28 cellular contexts compared by ENCODE assay signal in the genomic region with DNA sequence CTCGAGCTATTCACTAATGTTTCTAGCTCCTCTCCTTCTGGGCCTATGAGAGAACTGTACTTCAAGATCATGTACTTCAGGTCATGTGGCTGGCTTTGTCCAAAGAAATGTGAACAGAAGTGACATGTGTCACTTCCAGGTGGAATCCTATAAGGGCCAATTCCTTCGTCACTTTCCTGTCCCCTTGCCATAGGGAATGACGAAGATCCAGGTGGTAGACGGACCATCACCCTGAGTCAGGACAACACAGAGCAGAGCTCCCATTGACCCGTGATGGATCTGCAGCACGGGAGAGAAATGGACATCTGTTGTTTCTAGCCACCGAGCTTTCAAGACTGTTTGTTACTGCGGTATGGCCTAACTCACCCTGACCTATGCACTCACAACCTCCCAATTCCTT.
"Had no signal": no experiment of that assay in that cellular context is flagged by ENCODE, and none has a peak within 500 bp of the region (broad histone marks: within the 10 kb centered on the region; RNA-seq: fewer than 3 reads in every experiment).

No MANE protein-coding gene starts in this region.

- H3K27me3 Mint-ChIP-seq: activated CD4-positive, alpha-beta T cell treated with anti-CD3 and anti-CD28 coated beads, Interleukin-2, amount 10 ng/mL, durations not matched to agents 24 days and 14 days had no signal

- H3K27ac ChIP-seq: adrenal gland, Peyer's patch had no signal

- H3K27me3 ChIP-seq: adrenal gland, Peyer's patch had no signal

- H3K4me1 Mint-ChIP-seq: activated CD4-positive, alpha-beta T cell treated with anti-CD3 and anti-CD28 coated beads, Interleukin-2, amount 10 ng/mL, durations not matched to agents 24 days and 14 days had no signal

- H3K9me3 Mint-ChIP-seq: activated CD4-positive, alpha-beta T cell treated with anti-CD3 and anti-CD28 coated beads, Interleukin-2, amount 10 ng/mL, durations not matched to agents 24 days and 14 days; activated CD8-positive, alpha-beta T cell treated with anti-CD3 and anti-CD28 coated beads for 36 hours; activated naive CD4-positive, alpha-beta T cell treated with anti-CD3 and anti-CD28 coated beads for 36 hours; activated naive CD4-positive, alpha-beta T cell treated with anti-CD3 and anti-CD28 coated beads, Interleukin-2, amount 50 U/mL, for 72 hours; T-helper 1 cell treated with Interleukin-12 subunit alpha and Interleukin-12 subunit beta and Interleukin-4 antibody, amounts not matched to agents 30 μg/mL and 1 μg/mL, for 36 hours; T-helper 2 cell treated with Interferon-gamma antibody and Interleukin-4, amounts not matched to agents 5 μg/mL and 100 μg/mL, for 36 hours had no signal

- ATAC-seq: activated CD8-positive, alpha-beta T cell treated with anti-CD3 and anti-CD28 coated beads for 36 hours; activated naive CD4-positive, alpha-beta T cell treated with anti-CD3 and anti-CD28 coated beads, Interleukin-2, amount 50 U/mL, for 72 hours had no signal

- H3K36me3 Mint-ChIP-seq: activated naive CD4-positive, alpha-beta T cell treated with anti-CD3 and anti-CD28 coated beads, Interleukin-2, amount 50 U/mL, for 72 hours; brain had no signal

- H3K4me3 Mint-ChIP-seq: activated CD4-positive, alpha-beta T cell treated with anti-CD3 and anti-CD28 coated beads, Interleukin-2, amount 10 ng/mL, durations not matched to agents 24 days and 14 days; activated CD8-positive, alpha-beta T cell treated with anti-CD3 and anti-CD28 coated beads for 36 hours; activated naive CD4-positive, alpha-beta T cell treated with anti-CD3 and anti-CD28 coated beads for 36 hours; T-helper 1 cell treated with Interleukin-12 subunit alpha and Interleukin-12 subunit beta and Interleukin-4 antibody, amounts not matched to agents 30 μg/mL and 1 μg/mL, for 36 hours; T-helper 2 cell treated with Interferon-gamma antibody and Interleukin-4, amounts not matched to agents 5 μg/mL and 100 μg/mL, for 36 hours had no signal

- H3K4me1 ChIP-seq: adrenal gland, Peyer's patch had no signal

- H3K27ac Mint-ChIP-seq: activated CD4-positive, alpha-beta T cell treated with anti-CD3 and anti-CD28 coated beads, Interleukin-2, amount 10 ng/mL, durations not matched to agents 24 days and 14 days; activated CD8-positive, alpha-beta T cell treated with anti-CD3 and anti-CD28 coated beads for 36 hours; activated naive CD4-positive, alpha-beta T cell treated with anti-CD3 and anti-CD28 coated beads for 36 hours; activated naive CD4-positive, alpha-beta T cell treated with anti-CD3 and anti-CD28 coated beads, Interleukin-2, amount 50 U/mL, for 72 hours; T-helper 1 cell treated with Interleukin-12 subunit alpha and Interleukin-12 subunit beta and Interleukin-4 antibody, amounts not matched to agents 30 μg/mL and 1 μg/mL, for 36 hours; T-helper 2 cell treated with Interferon-gamma antibody and Interleukin-4, amounts not matched to agents 5 μg/mL and 100 μg/mL, for 36 hours had no signal

- H3K36me3 ChIP-seq: adrenal gland, MG63, Peyer's patch had no signal

- DNase-seq: activated CD4-positive, alpha-beta T cell treated with anti-CD3 and anti-CD28 coated beads, Interleukin-2, amount 10 ng/mL, durations not matched to agents 24 days and 14 days; activated CD4-positive, alpha-beta T cell treated with anti-CD3 and anti-CD28 coated beads, Interleukin-2, amount 50 U/mL, for 4 hours; activated CD8-positive, alpha-beta T cell treated with anti-CD3 and anti-CD28 coated beads for 36 hours; activated gamma-delta T cell treated with Interleukin-2 at 50 U/mL for 16 hours; activated naive CD4-positive, alpha-beta T cell treated with anti-CD3 and anti-CD28 coated beads for 36 hours; activated T-cell treated with anti-CD3 and anti-CD28 coated beads, Interleukin-2, amount 50 U/mL, for 1 hour; adrenal gland; caudate nucleus; cerebellar nuclear complex; Kasumi-1; KG1; MG63; MV-4-11; NCI-H1092; NCI-H1436 treated with DMSO at 0.1 percent for 48 hours; NCI-H1694 treated with DMSO at 0.1 percent for 48 hours; NCI-H2029; NCI-H345; NCI-H524 treated with DMSO at 0.1 percent for 48 hours; Peyer's patch; Right ventricle myocardium superior; RPMI8226 had no signal

- H3K4me3 ChIP-seq: adrenal gland, MG63, Peyer's patch had no signal

- FAIRE-seq: bronchial epithelial cell, TTC549 had no signal

- H3K9me3 ChIP-seq: adrenal gland, MG63, Peyer's patch had no signal
